Comparison of ENCODE assay signal across 11 cellular contexts in the genomic region with DNA sequence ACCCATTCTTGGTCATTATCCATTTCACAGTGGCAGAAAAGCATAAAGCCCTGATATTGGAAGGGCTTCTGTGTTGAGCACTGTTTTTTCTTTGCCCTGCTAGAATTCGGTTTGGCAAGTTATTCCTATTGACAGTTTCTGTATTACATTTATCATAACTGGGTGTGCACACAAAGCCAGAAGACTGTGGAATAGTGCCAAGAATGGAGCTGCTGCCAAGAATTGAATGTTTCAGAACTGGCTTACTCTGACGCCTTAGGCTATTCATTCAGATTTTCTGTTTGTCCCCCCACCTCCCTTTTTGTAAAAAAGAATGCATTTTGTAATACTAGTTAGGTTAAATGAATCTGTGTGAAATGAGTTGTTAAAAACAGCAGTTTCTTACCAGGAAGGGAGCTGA.
A peak's percentile ranks its signal among the peaks of the same experiment; 100 is the strongest.
DNase-seq lines count a peak whose midpoint lies in the region; ATAC-seq and TF ChIP-seq lines count a peak whose summit lies in the region.
"Had no signal": no experiment of that assay in that cellular context is flagged by ENCODE, and none has a peak within 500 bp of the region (broad histone marks: within the 10 kb centered on the region; RNA-seq: fewer than 3 reads in every experiment).

No MANE protein-coding gene starts in this region.

- no peak overlapping the region for H3K4me3 ChIP-seq in fibroblast of mammary gland (ENCODE audit: control insufficient read depth, low read depth, low read length)

- TF ChIP-seq CTCF in fibroblast of mammary gland (conservative IDR thresholded peaks at IDR 0.05; ENCODE audit: control insufficient read depth, insufficient read depth, low read depth, low read length) = no peak

- peak; percentile 86 for DNase-seq in EL
- peak; percentile 55 for DNase-seq in RPMI8226
- peak; percentile 64 for DNase-seq in fibroblast of mammary gland (ENCODE audit: low read depth)
- DNase-seq in pons (ENCODE audit: low spot score) = peak; percentile 53
- DNase-seq in retina = no peak
- DNase-seq in activated CD4-positive, alpha-beta T cell treated with anti-CD3 and anti-CD28 coated beads, Interleukin-2, amount 50 U/mL, for 48 hours = no peak
- DNase-seq in activated CD4-positive, alpha-beta T cell treated with anti-CD3 and anti-CD28 coated beads, Interleukin-2, amount 50 U/mL, for 1 hour = no peak
- DNase-seq: activated naive CD8-positive, alpha-beta T cell treated with anti-CD3 and anti-CD28 coated beads for 36 hours; DND-41; NCI-H2227 treated with DMSO at 0.1 percent for 48 hours had no signal

- ATAC-seq in HG02885 (IDR thresholded peaks at IDR 0.05; ENCODE audit: poor library complexity, unreplicated experiment) = no peak

Comparison
In these comparisons a context has a peak if more than half of its experiments do, and no peak if none do; other contexts are left out.
1. DNase-seq: peak in EL (single experiment), RPMI8226 (single experiment), fibroblast of mammary gland (single experiment) and pons (single experiment); none in retina (single experiment), activated CD4-positive, alpha-beta T cell treated with anti-CD3 and anti-CD28 coated beads, Interleukin-2, amount 50 U/mL, for 48 hours (0 of 2) and activated CD4-positive, alpha-beta T cell treated with anti-CD3 and anti-CD28 coated beads, Interleukin-2, amount 50 U/mL, for 1 hour (single experiment).